ENCODE assay signal across 23 cellular contexts in the genomic region with DNA sequence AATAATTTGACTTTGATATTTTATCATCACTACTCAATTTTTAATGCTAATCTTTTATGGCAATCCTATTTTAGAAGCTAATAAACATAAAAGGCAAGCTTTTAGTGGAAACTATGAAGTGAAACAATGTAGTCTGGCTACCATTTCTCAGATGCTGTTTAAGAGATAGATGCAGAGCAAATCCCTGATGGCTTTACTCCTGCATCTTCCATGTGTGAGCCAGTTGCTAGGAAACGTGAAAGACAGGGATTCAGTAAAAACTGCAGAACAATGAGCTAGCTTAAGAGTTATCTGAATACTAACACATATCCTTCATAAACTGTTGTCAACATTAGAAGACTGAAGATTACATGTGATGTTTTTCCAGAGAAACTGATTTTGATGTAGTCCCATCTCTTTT.
A peak's percentile ranks its signal among the peaks of the same experiment; 100 is the strongest.
DNase-seq lines count a peak whose midpoint lies in the region; ATAC-seq, FAIRE-seq and TF ChIP-seq lines count a peak whose summit lies in the region.
"Had no signal": no experiment of that assay in that cellular context is flagged by ENCODE, and none has a peak within 500 bp of the region (broad histone marks: within the 10 kb centered on the region; RNA-seq: fewer than 3 reads in every experiment).

No MANE protein-coding gene starts in this region.

- H3K27ac ChIP-seq in neural cell (ENCODE audit: low read length) (peak overlapping the region; percentile 89), spleen (no peak overlapping the region)
- H3K27ac ChIP-seq: A549, GM23248 had no signal

- intact Hi-C loops in spleen (cut with DNase I; ENCODE audit: low total_unique reads), result no loop called here

- FAIRE-seq in GM12892 (lab: Jason Lieb, UNC), result peak; percentile 14
- FAIRE-seq: A549, GM12891, GM19239, H1 had no signal

- peak; percentile 30 for TF ChIP-seq RAD21 in neural cell (conservative IDR thresholded peaks at IDR 0.05)

- H3K27ac Mint-ChIP-seq in activated CD8-positive, alpha-beta memory T cell treated with anti-CD3 and anti-CD28 coated beads, Interleukin-2, amount 10 ng/mL, durations not matched to agents 7 days and 5 days, result no peak overlapping the region
- H3K27ac Mint-ChIP-seq: CD4-positive, alpha-beta memory T cell had no signal

- H3F3A ChIP-seq in neural cell (ENCODE audit: insufficient read depth, low read length, poor library complexity, severe bottlenecking), result no peaks in the 10 kb centered on the region

- TF ChIP-seq EP300 in neural cell (conservative IDR thresholded peaks at IDR 0.05; ENCODE audit: poor library complexity, severe bottlenecking), result peak; percentile 74

- no peaks in the 10 kb centered on the region for H3K27me3 Mint-ChIP-seq in activated CD8-positive, alpha-beta memory T cell treated with anti-CD3 and anti-CD28 coated beads, Interleukin-2, amount 10 ng/mL, durations not matched to agents 7 days and 5 days
- H3K27me3 Mint-ChIP-seq: CD4-positive, alpha-beta memory T cell had no signal

- H3K9ac ChIP-seq in neural cell (ENCODE audit: low read length), result peak overlapping the region; percentile 56
- H3K9ac ChIP-seq: GM23248 had no signal

- peak; percentile 0 for DNase-seq in NCI-H2227 (lab: John Stamatoyannopoulos, UW; ENCODE audit: unreplicated experiment)
- no peak for DNase-seq in NCI-H2227 treated with DMSO at 0.1 percent for 48 hours (lab: John Stamatoyannopoulos, UW)
- DNase-seq in GM12892 (ENCODE audit: insufficient read length), result no peak
- no peak for DNase-seq in spleen
- DNase-seq in activated CD8-positive, alpha-beta memory T cell treated with anti-CD3 and anti-CD28 coated beads, Interleukin-2, amount 10 ng/mL, durations not matched to agents 7 days and 5 days, result no peak
- DNase-seq: 8988T; ACHN; AML-193; C1 segment of cervical spinal cord; Calu3; CD4-positive, alpha-beta memory T cell; COR-L47; DMS53; DMS79 treated with DMSO at 0.1 percent for 48 hours; GF-D8; GM23248; H7; HCEC 1CT had no signal

- no peak for TF ChIP-seq POLR2A in GM12892 (IDR thresholded peaks at IDR 0.05; ENCODE audit: low read depth, low read length)
- no peak for TF ChIP-seq POLR2A in spleen (IDR thresholded peaks at IDR 0.05)

- no peaks in the 10 kb centered on the region for H3K9me3 ChIP-seq in neural cell (ENCODE audit: low read length)
- H3K9me3 ChIP-seq in spleen, result peaks cover 0 to 27% (median 22%) of the 10 kb centered on the region in 8 donors
- H3K9me3 ChIP-seq: A549 had no signal

- H3K27me3 ChIP-seq in neural cell (ENCODE audit: insufficient read depth, low read depth, low read length) (no peaks in the 10 kb centered on the region), spleen (replicated peaks in 1 of 7) (no peaks in the 10 kb centered on the region)

- no peak for ATAC-seq in activated CD8-positive, alpha-beta memory T cell treated with anti-CD3 and anti-CD28 coated beads, Interleukin-2, amount 10 ng/mL, durations not matched to agents 7 days and 5 days
- ATAC-seq: A549 had no signal

- H4K20me1 ChIP-seq in neural cell (ENCODE audit: insufficient read depth), result no peaks in the 10 kb centered on the region

- H3K4me1 ChIP-seq in spleen, result no peaks in the 10 kb centered on the region
- H3K4me1 ChIP-seq: A549 had no signal

- TF ChIP-seq CTCF in neural cell (IDR thresholded peaks at IDR 0.05; ENCODE audit: poor library complexity, severe bottlenecking) (no peak), spleen (IDR thresholded peaks at IDR 0.05 in 8 of 11, conservative IDR thresholded peaks at IDR 0.05 in 3 of 11) (no peak)

- H3K4me1 Mint-ChIP-seq in activated CD8-positive, alpha-beta memory T cell treated with anti-CD3 and anti-CD28 coated beads, Interleukin-2, amount 10 ng/mL, durations not matched to agents 7 days and 5 days, result no peaks in the 10 kb centered on the region

- H3K4me3 ChIP-seq in neural cell (ENCODE audit: low read length), result peak overlapping the region; percentile 50
- no peak overlapping the region for H3K4me3 ChIP-seq in spleen
- H3K4me3 ChIP-seq: A549, GM23248 had no signal

- H2AFZ ChIP-seq in neural cell (ENCODE audit: low read depth, low read length), result peak overlapping the region; percentile 71
- H2AFZ ChIP-seq: GM23248 had no signal

- no peaks in the 10 kb centered on the region for H3K9me2 ChIP-seq in neural cell (ENCODE audit: insufficient read depth, low read length)

- no peaks in the 10 kb centered on the region for H3K36me3 ChIP-seq in neural cell (ENCODE audit: insufficient read depth, low read length)
- peaks cover 0 to 4% (median 0%) of the 10 kb centered on the region in 6 donors for H3K36me3 ChIP-seq in spleen

- no peak overlapping the region for H3K4me3 Mint-ChIP-seq in activated CD8-positive, alpha-beta memory T cell treated with anti-CD3 and anti-CD28 coated beads, Interleukin-2, amount 10 ng/mL, durations not matched to agents 7 days and 5 days
- H3K4me3 Mint-ChIP-seq: CD4-positive, alpha-beta memory T cell had no signal

- peaks cover 5% of the 10 kb centered on the region for H3K9me3 Mint-ChIP-seq in activated CD8-positive, alpha-beta memory T cell treated with anti-CD3 and anti-CD28 coated beads, Interleukin-2, amount 10 ng/mL, durations not matched to agents 7 days and 5 days (ENCODE audit: low read depth)

- CTCF ChIA-PET in activated CD8-positive, alpha-beta memory T cell treated with anti-CD3 and anti-CD28 coated beads, Interleukin-2, amount 10 ng/mL, durations not matched to agents 7 days and 5 days (lab: Charles Lee), result interaction anchor here (0.8 to 2.2 kb wide), 3 partner anchors 18 to 151 kb away, joined by 3 to 8 read pairs (median 3); no protein-coding TSS in a partner anchor

- 81 to 95% (median 86%) methylated on average over 1 of the region's 1 CpG for WGBS in spleen, 5 donors

- H3K36me3 Mint-ChIP-seq in activated CD8-positive, alpha-beta memory T cell treated with anti-CD3 and anti-CD28 coated beads, Interleukin-2, amount 10 ng/mL, durations not matched to agents 7 days and 5 days, result peaks cover 5% of the 10 kb centered on the region

- H3K4me2 ChIP-seq in neural cell (ENCODE audit: low read length), result peak overlapping the region; percentile 90
- H3K4me2 ChIP-seq: A549 had no signal

- H3K79me2 ChIP-seq in neural cell (replicated peaks; ENCODE audit: insufficient read depth, low read length), result no peaks in the 10 kb centered on the region

TF ChIP-seq in neural cell, 6 proteins besides CTCF, POLR2A, EP300 and RAD21:
- TF ChIP-seq POLR2AphosphoS5 (IDR thresholded peaks at IDR 0.05), result peak; percentile 66
- no peak for TF ChIP-seq SMC3 (conservative IDR thresholded peaks at IDR 0.05; ENCODE audit: poor library complexity)
- TF ChIP-seq, protein P1, sequence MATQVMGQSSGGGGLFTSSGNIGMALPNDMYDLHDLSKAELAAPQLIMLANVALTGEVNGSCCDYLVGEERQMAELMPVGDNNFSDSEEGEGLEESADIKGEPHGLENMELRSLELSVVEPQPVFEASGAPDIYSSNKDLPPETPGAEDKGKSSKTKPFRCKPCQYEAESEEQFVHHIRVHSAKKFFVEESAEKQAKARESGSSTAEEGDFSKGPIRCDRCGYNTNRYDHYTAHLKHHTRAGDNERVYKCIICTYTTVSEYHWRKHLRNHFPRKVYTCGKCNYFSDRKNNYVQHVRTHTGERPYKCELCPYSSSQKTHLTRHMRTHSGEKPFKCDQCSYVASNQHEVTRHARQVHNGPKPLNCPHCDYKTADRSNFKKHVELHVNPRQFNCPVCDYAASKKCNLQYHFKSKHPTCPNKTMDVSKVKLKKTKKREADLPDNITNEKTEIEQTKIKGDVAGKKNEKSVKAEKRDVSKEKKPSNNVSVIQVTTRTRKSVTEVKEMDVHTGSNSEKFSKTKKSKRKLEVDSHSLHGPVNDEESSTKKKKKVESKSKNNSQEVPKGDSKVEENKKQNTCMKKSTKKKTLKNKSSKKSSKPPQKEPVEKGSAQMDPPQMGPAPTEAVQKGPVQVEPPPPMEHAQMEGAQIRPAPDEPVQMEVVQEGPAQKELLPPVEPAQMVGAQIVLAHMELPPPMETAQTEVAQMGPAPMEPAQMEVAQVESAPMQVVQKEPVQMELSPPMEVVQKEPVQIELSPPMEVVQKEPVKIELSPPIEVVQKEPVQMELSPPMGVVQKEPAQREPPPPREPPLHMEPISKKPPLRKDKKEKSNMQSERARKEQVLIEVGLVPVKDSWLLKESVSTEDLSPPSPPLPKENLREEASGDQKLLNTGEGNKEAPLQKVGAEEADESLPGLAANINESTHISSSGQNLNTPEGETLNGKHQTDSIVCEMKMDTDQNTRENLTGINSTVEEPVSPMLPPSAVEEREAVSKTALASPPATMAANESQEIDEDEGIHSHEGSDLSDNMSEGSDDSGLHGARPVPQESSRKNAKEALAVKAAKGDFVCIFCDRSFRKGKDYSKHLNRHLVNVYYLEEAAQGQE (IDR thresholded peaks at IDR 0.05; ENCODE audit: borderline replicate concordance), result peak; percentile 67
